1 cellular context compared by ENCODE assay signal in the genomic region with DNA sequence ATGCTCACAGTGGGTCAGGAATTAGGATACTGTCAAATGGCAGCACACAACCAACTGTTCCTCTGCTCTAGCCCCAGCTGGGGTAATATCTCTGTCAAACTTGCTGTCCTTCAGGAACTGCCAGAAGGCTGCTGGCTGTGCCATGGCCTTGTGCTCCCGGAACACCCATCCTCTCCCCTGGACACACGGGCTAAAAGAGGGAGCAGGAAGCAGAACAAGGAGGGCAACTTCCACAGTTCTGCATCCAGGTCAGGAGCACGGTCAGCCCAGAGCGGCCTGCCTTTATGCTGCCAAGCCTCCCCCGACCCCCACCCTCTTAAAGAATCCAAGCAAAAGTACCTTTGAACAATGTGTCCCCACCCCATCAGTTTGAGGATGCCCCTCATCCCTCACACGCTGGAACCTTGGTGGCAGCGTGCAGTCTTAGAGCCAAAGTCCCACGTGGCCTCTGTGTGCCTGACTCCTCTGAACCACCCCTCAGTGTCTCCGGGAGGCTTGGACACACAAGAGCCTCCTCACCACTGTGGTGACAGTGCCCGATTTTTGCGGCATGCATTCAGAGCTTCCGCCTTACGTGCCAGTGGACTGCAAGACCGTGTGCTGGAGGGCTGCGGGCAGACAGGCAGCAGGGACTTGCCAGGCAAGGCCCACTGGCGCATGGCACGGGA.
TF ChIP-seq lines count a peak whose summit lies in the region.

No MANE protein-coding gene starts in this region.

TF ChIP-seq in K562, 482 proteins besides CTCF, POLR2A, EP300 and RAD21:
- TF ChIP-seq EZH2 (IDR thresholded peaks at IDR 0.05; ENCODE audit: borderline replicate concordance, low read depth, low read length) (no peak), RBM22 (IDR thresholded peaks at IDR 0.05; ENCODE audit: low read depth, low read length, poor library complexity, severe bottlenecking) (peak; percentile 44), POLR2G (IDR thresholded peaks at IDR 0.05; ENCODE audit: low read depth, low read length) (0 out of 2 replicates have a peak, but pooled peaks have one; percentile 25)
